ENCODE assay signal across 1 cellular context in the genomic region with DNA sequence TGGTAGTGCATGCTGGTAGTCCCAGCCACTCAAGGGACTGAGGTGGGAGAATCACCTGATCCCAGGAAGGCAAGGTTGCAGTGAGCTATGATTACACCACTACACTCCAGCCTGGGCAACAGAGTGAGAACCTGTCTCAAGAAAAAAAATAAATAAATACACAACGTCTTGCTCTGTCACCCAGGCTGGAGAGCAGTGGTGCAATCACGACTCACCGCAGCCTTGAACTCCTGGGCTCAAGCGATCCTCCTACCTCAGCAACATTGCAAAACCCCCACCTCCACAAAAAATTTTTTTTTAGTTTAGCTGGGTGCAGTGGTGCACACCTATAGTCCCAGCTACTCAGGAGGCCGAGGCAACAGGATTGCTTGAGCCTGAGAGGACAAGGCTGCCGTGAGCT.
TF ChIP-seq lines count a peak whose summit lies in the region.

No MANE protein-coding gene starts in this region.

TF ChIP-seq in HepG2, 621 proteins besides CTCF, POLR2A, EP300 and RAD21 (continues in another document):
- TF ChIP-seq NR2F6 (IDR thresholded peaks at IDR 0.05): 0 out of 2 replicates have a peak, but pooled peaks have one; percentile 16
- no peak for TF ChIP-seq NR2F6 (CRISPR knock-in tag; IDR thresholded peaks at IDR 0.05)
- TF ChIP-seq ZNF543 (CRISPR knock-in tag; IDR thresholded peaks at IDR 0.05): no peak
- TF ChIP-seq, protein P1, sequence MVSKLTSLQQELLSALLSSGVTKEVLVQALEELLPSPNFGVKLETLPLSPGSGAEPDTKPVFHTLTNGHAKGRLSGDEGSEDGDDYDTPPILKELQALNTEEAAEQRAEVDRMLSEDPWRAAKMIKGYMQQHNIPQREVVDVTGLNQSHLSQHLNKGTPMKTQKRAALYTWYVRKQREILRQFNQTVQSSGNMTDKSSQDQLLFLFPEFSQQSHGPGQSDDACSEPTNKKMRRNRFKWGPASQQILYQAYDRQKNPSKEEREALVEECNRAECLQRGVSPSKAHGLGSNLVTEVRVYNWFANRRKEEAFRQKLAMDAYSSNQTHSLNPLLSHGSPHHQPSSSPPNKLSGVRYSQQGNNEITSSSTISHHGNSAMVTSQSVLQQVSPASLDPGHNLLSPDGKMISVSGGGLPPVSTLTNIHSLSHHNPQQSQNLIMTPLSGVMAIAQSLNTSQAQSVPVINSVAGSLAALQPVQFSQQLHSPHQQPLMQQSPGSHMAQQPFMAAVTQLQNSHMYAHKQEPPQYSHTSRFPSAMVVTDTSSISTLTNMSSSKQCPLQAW (CRISPR knock-in tag; IDR thresholded peaks at IDR 0.05): no peak
- peak; percentile 40; the same call in 1 of the 2 replicates for TF ChIP-seq HNF4A (CRISPR knock-in tag; IDR thresholded peaks at IDR 0.05)
- no peak for TF ChIP-seq MAFG (CRISPR knock-in tag; IDR thresholded peaks at IDR 0.05)
- no peak for TF ChIP-seq ZNF773 (CRISPR knock-in tag; IDR thresholded peaks at IDR 0.05; ENCODE audit: borderline replicate concordance)
- peak; percentile 53; the same call in 1 of the 2 replicates for TF ChIP-seq CEBPB (IDR thresholded peaks at IDR 0.05; ENCODE audit: borderline replicate concordance, low read depth, low read length)
- TF ChIP-seq SMARCE1 (IDR thresholded peaks at IDR 0.05; ENCODE audit: borderline replicate concordance): no peak
- no peak for TF ChIP-seq ZNF670 (CRISPR knock-in tag; IDR thresholded peaks at IDR 0.05; ENCODE audit: borderline replicate concordance)
- no peak for TF ChIP-seq ZNF747 (CRISPR knock-in tag; IDR thresholded peaks at IDR 0.05; ENCODE audit: borderline replicate concordance)
- TF ChIP-seq TMF1 (CRISPR knock-in tag; IDR thresholded peaks at IDR 0.05; ENCODE audit: low read depth): no peak
- TF ChIP-seq ZNF383 (CRISPR knock-in tag; IDR thresholded peaks at IDR 0.05; ENCODE audit: borderline replicate concordance): no peak
- TF ChIP-seq FOXA1 (IDR thresholded peaks at IDR 0.05): no peak
- no peak for TF ChIP-seq FOXA1 (CRISPR knock-in tag; IDR thresholded peaks at IDR 0.05)
- no peak for TF ChIP-seq ZNF547 (CRISPR knock-in tag; IDR thresholded peaks at IDR 0.05)
- no peak for TF ChIP-seq POLR2AphosphoS2 (IDR thresholded peaks at IDR 0.05; ENCODE audit: low read depth, low read length)
- TF ChIP-seq ZNF652 (CRISPR knock-in tag; IDR thresholded peaks at IDR 0.05; ENCODE audit: borderline replicate concordance, low read depth): no peak
- no peak for TF ChIP-seq ZNF501 (CRISPR knock-in tag; IDR thresholded peaks at IDR 0.05)
- no peak for TF ChIP-seq TP53 (CRISPR knock-in tag; conservative IDR thresholded peaks at IDR 0.05)
- TF ChIP-seq AGO2 (optimal IDR thresholded peaks at IDR 0.05; ENCODE audit: low read depth, low read length): no peak
- TF ChIP-seq ZNF775 (CRISPR knock-in tag; IDR thresholded peaks at IDR 0.05; ENCODE audit: borderline replicate concordance): no peak
- no peak for TF ChIP-seq IRX3 (CRISPR knock-in tag; IDR thresholded peaks at IDR 0.05; ENCODE audit: borderline replicate concordance, low read depth)
- no peak for TF ChIP-seq SOX6 (IDR thresholded peaks at IDR 0.05)
- TF ChIP-seq SOX6 (CRISPR knock-in tag; IDR thresholded peaks at IDR 0.05): peak; percentile 22; the same call in 1 of the 2 replicates
- no peak for TF ChIP-seq ZNF629 (CRISPR knock-in tag; conservative IDR thresholded peaks at IDR 0.05)
- TF ChIP-seq NR3C1 (CRISPR knock-in tag; IDR thresholded peaks at IDR 0.05): no peak
- peak; percentile 24; the same call in 1 of the 2 replicates for TF ChIP-seq FOSL2 (CRISPR knock-in tag; IDR thresholded peaks at IDR 0.05)
- no peak for TF ChIP-seq HMG20A (CRISPR knock-in tag; IDR thresholded peaks at IDR 0.05; ENCODE audit: borderline replicate concordance)
- TF ChIP-seq RARA (CRISPR knock-in tag; IDR thresholded peaks at IDR 0.05): peak; percentile 32; the same call in 1 of the 2 replicates
- TF ChIP-seq PCBP1 (IDR thresholded peaks at IDR 0.05; ENCODE audit: borderline replicate concordance, low read depth, low read length): no peak
- TF ChIP-seq, protein P2, sequence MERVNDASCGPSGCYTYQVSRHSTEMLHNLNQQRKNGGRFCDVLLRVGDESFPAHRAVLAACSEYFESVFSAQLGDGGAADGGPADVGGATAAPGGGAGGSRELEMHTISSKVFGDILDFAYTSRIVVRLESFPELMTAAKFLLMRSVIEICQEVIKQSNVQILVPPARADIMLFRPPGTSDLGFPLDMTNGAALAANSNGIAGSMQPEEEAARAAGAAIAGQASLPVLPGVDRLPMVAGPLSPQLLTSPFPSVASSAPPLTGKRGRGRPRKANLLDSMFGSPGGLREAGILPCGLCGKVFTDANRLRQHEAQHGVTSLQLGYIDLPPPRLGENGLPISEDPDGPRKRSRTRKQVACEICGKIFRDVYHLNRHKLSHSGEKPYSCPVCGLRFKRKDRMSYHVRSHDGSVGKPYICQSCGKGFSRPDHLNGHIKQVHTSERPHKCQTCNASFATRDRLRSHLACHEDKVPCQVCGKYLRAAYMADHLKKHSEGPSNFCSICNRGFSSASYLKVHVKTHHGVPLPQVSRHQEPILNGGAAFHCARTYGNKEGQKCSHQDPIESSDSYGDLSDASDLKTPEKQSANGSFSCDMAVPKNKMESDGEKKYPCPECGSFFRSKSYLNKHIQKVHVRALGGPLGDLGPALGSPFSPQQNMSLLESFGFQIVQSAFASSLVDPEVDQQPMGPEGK (CRISPR knock-in tag; IDR thresholded peaks at IDR 0.05): peak; percentile 34; the same call in 1 of the 2 replicates
- TF ChIP-seq, protein P3, sequence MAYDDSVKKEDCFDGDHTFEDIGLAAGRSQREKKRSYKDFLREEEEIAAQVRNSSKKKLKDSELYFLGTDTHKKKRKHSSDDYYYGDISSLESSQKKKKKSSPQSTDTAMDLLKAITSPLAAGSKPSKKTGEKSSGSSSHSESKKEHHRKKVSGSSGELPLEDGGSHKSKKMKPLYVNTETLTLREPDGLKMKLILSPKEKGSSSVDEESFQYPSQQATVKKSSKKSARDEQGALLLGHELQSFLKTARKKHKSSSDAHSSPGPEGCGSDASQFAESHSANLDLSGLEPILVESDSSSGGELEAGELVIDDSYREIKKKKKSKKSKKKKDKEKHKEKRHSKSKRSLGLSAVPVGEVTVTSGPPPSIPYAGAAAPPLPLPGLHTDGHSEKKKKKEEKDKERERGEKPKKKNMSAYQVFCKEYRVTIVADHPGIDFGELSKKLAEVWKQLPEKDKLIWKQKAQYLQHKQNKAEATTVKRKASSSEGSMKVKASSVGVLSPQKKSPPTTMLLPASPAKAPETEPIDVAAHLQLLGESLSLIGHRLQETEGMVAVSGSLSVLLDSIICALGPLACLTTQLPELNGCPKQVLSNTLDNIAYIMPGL (CRISPR knock-in tag; IDR thresholded peaks at IDR 0.05; ENCODE audit: borderline replicate concordance in 1 of 2, low read depth in 1 of 2): no peak
- TF ChIP-seq PHF5A (CRISPR knock-in tag; IDR thresholded peaks at IDR 0.05; ENCODE audit: low read depth, unreplicated experiment): no peak
- TF ChIP-seq MEIS2 (CRISPR knock-in tag; IDR thresholded peaks at IDR 0.05): no peak
- no peak for TF ChIP-seq HDAC6 (IDR thresholded peaks at IDR 0.05; ENCODE audit: low read depth, low read length)
- TF ChIP-seq, protein P4, sequence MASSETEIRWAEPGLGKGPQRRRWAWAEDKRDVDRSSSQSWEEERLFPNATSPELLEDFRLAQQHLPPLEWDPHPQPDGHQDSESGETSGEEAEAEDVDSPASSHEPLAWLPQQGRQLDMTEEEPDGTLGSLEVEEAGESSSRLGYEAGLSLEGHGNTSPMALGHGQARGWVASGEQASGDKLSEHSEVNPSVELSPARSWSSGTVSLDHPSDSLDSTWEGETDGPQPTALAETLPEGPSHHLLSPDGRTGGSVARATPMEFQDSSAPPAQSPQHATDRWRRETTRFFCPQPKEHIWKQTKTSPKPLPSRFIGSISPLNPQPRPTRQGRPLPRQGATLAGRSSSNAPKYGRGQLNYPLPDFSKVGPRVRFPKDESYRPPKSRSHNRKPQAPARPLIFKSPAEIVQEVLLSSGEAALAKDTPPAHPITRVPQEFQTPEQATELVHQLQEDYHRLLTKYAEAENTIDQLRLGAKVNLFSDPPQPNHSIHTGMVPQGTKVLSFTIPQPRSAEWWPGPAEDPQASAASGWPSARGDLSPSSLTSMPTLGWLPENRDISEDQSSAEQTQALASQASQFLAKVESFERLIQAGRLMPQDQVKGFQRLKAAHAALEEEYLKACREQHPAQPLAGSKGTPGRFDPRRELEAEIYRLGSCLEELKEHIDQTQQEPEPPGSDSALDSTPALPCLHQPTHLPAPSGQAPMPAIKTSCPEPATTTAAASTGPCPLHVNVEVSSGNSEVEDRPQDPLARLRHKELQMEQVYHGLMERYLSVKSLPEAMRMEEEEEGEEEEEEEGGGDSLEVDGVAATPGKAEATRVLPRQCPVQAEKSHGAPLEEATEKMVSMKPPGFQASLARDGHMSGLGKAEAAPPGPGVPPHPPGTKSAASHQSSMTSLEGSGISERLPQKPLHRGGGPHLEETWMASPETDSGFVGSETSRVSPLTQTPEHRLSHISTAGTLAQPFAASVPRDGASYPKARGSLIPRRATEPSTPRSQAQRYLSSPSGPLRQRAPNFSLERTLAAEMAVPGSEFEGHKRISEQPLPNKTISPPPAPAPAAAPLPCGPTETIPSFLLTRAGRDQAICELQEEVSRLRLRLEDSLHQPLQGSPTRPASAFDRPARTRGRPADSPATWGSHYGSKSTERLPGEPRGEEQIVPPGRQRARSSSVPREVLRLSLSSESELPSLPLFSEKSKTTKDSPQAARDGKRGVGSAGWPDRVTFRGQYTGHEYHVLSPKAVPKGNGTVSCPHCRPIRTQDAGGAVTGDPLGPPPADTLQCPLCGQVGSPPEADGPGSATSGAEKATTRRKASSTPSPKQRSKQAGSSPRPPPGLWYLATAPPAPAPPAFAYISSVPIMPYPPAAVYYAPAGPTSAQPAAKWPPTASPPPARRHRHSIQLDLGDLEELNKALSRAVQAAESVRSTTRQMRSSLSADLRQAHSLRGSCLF (CRISPR knock-in tag; IDR thresholded peaks at IDR 0.05; ENCODE audit: borderline replicate concordance): no peak
- TF ChIP-seq ZNF546 (CRISPR knock-in tag; conservative IDR thresholded peaks at IDR 0.05): no peak
- TF ChIP-seq, protein P5, sequence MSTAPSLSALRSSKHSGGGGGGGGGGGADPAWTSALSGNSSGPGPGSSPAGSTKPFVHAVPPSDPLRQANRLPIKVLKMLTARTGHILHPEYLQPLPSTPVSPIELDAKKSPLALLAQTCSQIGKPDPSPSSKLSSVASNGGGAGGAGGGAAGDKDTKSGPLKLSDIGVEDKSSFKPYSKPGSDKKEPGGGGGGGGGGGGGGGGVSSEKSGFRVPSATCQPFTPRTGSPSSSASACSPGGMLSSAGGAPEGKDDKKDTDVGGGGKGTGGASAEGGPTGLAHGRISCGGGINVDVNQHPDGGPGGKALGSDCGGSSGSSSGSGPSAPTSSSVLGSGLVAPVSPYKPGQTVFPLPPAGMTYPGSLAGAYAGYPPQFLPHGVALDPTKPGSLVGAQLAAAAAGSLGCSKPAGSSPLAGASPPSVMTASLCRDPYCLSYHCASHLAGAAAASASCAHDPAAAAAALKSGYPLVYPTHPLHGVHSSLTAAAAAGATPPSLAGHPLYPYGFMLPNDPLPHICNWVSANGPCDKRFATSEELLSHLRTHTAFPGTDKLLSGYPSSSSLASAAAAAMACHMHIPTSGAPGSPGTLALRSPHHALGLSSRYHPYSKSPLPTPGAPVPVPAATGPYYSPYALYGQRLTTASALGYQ (CRISPR knock-in tag; IDR thresholded peaks at IDR 0.05): no peak
- no peak for TF ChIP-seq ZNF460 (CRISPR knock-in tag; IDR thresholded peaks at IDR 0.05; ENCODE audit: borderline replicate concordance)
- TF ChIP-seq NFKB2 (CRISPR knock-in tag; IDR thresholded peaks at IDR 0.05; ENCODE audit: borderline replicate concordance): no peak
- no peak for TF ChIP-seq SAP130 (CRISPR knock-in tag; IDR thresholded peaks at IDR 0.05; ENCODE audit: low read depth)
- TF ChIP-seq SNRNP70 (IDR thresholded peaks at IDR 0.05; ENCODE audit: low read depth, low read length): no peak
- TF ChIP-seq ZNF678 (CRISPR knock-in tag; IDR thresholded peaks at IDR 0.05): no peak
- TF ChIP-seq CREM (IDR thresholded peaks at IDR 0.05): 0 out of 2 replicates have a peak, but pooled peaks have one; percentile 24
- no peak for TF ChIP-seq CREM (CRISPR knock-in tag; IDR thresholded peaks at IDR 0.05)
- TF ChIP-seq SOX13 (IDR thresholded peaks at IDR 0.05): no peak
- peak in 1 of 2 experiments; percentile 37; a peak in 1 of 4 replicates for TF ChIP-seq SOX13 (CRISPR knock-in tag; conservative IDR thresholded peaks at IDR 0.05 in 1 of 2, IDR thresholded peaks at IDR 0.05 in 1 of 2)
- TF ChIP-seq HOXA5 (CRISPR knock-in tag; IDR thresholded peaks at IDR 0.05): no peak
- peak; percentile 64 for TF ChIP-seq CEBPG (CRISPR knock-in tag; IDR thresholded peaks at IDR 0.05)
- TF ChIP-seq, protein P6, sequence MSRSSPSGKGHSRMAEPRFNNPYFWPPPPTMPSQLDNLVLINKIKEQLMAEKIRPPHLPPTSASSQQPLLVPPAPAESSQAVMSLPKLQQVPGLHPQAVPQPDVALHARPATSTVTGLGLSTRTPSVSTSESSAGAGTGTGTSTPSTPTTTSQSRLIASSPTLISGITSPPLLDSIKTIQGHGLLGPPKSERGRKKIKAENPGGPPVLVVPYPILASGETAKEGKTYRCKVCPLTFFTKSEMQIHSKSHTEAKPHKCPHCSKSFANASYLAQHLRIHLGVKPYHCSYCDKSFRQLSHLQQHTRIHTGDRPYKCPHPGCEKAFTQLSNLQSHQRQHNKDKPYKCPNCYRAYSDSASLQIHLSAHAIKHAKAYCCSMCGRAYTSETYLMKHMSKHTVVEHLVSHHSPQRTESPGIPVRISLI (CRISPR knock-in tag; IDR thresholded peaks at IDR 0.05; ENCODE audit: borderline replicate concordance): peak; percentile 63; the same call in 1 of the 2 replicates
- TF ChIP-seq, protein P7, sequence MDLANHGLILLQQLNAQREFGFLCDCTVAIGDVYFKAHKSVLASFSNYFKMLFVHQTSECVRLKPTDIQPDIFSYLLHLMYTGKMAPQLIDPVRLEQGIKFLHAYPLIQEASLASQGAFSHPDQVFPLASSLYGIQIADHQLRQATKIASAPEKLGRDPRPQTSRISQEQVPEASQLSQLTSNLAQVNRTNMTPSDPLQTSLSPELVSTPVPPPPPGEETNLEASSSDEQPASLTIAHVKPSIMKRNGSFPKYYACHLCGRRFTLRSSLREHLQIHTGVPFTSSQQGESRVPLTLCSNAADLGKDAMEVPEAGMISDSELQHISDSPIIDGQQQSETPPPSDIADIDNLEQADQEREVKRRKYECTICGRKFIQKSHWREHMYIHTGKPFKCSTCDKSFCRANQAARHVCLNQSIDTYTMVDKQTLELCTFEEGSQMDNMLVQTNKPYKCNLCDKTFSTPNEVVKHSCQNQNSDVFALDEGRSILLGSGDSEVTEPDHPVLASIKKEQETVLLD (CRISPR knock-in tag; IDR thresholded peaks at IDR 0.05; ENCODE audit: low read depth): no peak
- no peak for TF ChIP-seq ZNF136 (CRISPR knock-in tag; IDR thresholded peaks at IDR 0.05; ENCODE audit: low read depth)
- TF ChIP-seq POGZ (CRISPR knock-in tag; IDR thresholded peaks at IDR 0.05): no peak
- 0 out of 2 replicates have a peak, but pooled peaks have one; percentile 17 for TF ChIP-seq ZNF121 (CRISPR knock-in tag; IDR thresholded peaks at IDR 0.05)
- TF ChIP-seq, protein P8, sequence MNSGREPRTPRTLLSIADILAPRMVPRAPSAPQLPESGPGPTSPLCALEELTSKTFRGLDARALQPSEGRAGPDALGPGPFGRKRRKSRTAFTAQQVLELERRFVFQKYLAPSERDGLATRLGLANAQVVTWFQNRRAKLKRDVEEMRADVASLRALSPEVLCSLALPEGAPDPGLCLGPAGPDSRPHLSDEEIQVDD (CRISPR knock-in tag; IDR thresholded peaks at IDR 0.05; ENCODE audit: borderline replicate concordance): no peak
